Comparison of ENCODE assay signal across 1 cellular context in genomic region chr15:90004252-90004651, GRCh38.
TF ChIP-seq lines count a peak whose summit lies in the region.

No MANE protein-coding gene starts in this region.

TF ChIP-seq in HepG2, 621 proteins besides CTCF, POLR2A, EP300 and RAD21 (continued from another document):
- peak; percentile 41; the same call in 1 of the 2 replicates for TF ChIP-seq HNF1B (CRISPR knock-in tag; IDR thresholded peaks at IDR 0.05)
- 0 out of 2 replicates have a peak, but pooled peaks have one; percentile 25 for TF ChIP-seq ZNF572 (CRISPR knock-in tag; IDR thresholded peaks at IDR 0.05)
- TF ChIP-seq HOXA9 (CRISPR knock-in tag; IDR thresholded peaks at IDR 0.05; ENCODE audit: borderline replicate concordance): no peak
- TF ChIP-seq TBX2 (CRISPR knock-in tag; IDR thresholded peaks at IDR 0.05; ENCODE audit: borderline replicate concordance): no peak
- TF ChIP-seq, protein P1, sequence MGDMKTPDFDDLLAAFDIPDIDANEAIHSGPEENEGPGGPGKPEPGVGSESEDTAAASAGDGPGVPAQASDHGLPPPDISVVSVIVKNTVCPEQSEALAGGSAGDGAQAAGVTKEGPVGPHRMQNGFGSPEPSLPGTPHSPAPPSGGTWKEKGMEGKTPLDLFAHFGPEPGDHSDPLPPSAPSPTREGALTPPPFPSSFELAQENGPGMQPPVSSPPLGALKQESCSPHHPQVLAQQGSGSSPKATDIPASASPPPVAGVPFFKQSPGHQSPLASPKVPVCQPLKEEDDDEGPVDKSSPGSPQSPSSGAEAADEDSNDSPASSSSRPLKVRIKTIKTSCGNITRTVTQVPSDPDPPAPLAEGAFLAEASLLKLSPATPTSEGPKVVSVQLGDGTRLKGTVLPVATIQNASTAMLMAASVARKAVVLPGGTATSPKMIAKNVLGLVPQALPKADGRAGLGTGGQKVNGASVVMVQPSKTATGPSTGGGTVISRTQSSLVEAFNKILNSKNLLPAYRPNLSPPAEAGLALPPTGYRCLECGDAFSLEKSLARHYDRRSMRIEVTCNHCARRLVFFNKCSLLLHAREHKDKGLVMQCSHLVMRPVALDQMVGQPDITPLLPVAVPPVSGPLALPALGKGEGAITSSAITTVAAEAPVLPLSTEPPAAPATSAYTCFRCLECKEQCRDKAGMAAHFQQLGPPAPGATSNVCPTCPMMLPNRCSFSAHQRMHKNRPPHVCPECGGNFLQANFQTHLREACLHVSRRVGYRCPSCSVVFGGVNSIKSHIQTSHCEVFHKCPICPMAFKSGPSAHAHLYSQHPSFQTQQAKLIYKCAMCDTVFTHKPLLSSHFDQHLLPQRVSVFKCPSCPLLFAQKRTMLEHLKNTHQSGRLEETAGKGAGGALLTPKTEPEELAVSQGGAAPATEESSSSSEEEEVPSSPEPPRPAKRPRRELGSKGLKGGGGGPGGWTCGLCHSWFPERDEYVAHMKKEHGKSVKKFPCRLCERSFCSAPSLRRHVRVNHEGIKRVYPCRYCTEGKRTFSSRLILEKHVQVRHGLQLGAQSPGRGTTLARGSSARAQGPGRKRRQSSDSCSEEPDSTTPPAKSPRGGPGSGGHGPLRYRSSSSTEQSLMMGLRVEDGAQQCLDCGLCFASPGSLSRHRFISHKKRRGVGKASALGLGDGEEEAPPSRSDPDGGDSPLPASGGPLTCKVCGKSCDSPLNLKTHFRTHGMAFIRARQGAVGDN (CRISPR knock-in tag; IDR thresholded peaks at IDR 0.05): peak; percentile 52
